In genomic region chr14:30204431-30204830, GRCh38 we compare ENCODE assay signal across 1 cellular context.
TF ChIP-seq lines count a peak whose summit lies in the region.

No MANE protein-coding gene starts in this region.

TF ChIP-seq in HepG2, 621 proteins besides CTCF, POLR2A, EP300 and RAD21 (continued from another document):
- TF ChIP-seq PBX3 (CRISPR knock-in tag; IDR thresholded peaks at IDR 0.05; ENCODE audit: borderline replicate concordance) (no peak), POLR2AphosphoS2 (IDR thresholded peaks at IDR 0.05; ENCODE audit: low read depth, low read length) (no peak), PCBP1 (IDR thresholded peaks at IDR 0.05; ENCODE audit: borderline replicate concordance, low read depth, low read length) (no peak)
